Comparison of ENCODE assay signal across 8 cellular contexts in the genomic region with DNA sequence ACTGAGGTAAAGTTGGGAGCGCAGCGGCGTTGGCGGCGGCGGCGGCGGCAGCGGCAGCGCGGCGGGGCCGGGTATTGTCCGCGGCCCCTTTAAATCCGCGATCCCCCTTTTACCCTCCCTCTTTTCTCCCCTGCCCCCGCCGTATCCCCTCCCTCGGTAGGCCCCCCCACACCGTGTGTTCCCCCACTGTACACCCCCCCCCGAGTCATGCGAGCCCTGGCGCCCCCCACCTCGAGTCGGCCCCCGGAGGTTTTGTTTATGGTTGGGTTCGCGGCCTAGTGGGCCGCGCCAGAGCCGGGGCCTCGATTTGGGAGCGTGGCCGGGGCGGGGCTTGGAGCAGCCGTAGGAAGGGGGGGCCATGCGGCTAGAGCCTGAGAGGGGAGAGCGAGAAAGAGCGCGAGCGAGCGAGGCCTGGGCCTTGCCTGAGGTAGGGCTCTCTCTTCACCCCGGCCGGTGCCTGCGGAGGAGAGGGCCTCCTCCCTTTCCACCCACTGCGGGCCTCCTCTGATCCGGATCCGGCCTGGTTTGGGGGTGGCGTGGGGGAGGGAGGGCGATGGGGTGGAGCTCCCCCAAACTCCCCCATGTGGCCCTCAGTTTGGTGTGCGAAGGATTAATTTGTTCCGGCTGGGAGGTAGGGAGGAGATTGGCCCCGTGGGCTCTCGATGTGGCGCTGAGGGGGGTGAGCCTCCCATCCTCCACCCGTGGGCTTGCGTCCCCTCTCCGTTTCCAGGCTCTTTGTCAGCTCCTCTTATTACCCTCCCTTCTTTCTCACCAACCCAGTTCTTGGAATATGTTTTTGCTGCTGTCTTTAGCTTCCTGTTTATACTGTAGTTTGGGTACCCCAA. TPM values are rescaled to one million over a fixed set of nuclear protein-coding genes. Genes with fewer than 3 reads are reported as not detected.
DNase-seq lines count a peak whose midpoint lies in the region; ATAC-seq and TF ChIP-seq lines count a peak whose summit lies in the region.

No MANE protein-coding gene starts in this region.

- H3K4me3 Mint-ChIP-seq in neural progenitor cell: peak overlapping the region; percentile 95

- H4K20me1 ChIP-seq in PC-3 (ENCODE audit: low read length) (peaks cover 37% of the 10 kb centered on the region), neural progenitor cell (ENCODE audit: low read depth) (peaks cover 45% of the 10 kb centered on the region)

- H3K9ac ChIP-seq in PC-3 (ENCODE audit: low read length) (peak overlapping the region; percentile 99), neural progenitor cell (peak overlapping the region; percentile 98), stomach smooth muscle (ENCODE audit: low read length in 2 of 2) (peak overlapping the region; percentile 94 to 96)

- no peaks in the 10 kb centered on the region for H3K27me3 ChIP-seq in PC-3 (ENCODE audit: low read length)
- H3K27me3 ChIP-seq in neural progenitor cell: no peaks in the 10 kb centered on the region
- H3K27me3 ChIP-seq in stomach smooth muscle (ENCODE audit: control insufficient read depth in 1 of 2, insufficient read depth in 2 of 2, low read length in 2 of 2): no peaks in the 10 kb centered on the region

- ATAC-seq in HG02870 (IDR thresholded peaks at IDR 0.05; ENCODE audit: unreplicated experiment): peak; percentile 10
- ATAC-seq in PC-3: peak; percentile 26

- peaks cover 41% of the 10 kb centered on the region for H3K4me1 ChIP-seq in PC-3 (ENCODE audit: insufficient read depth, low read length)
- peaks cover 30% of the 10 kb centered on the region for H3K4me1 ChIP-seq in neural progenitor cell
- H3K4me1 ChIP-seq in stomach smooth muscle (ENCODE audit: control insufficient read depth, insufficient read depth, low read length): peaks cover 30% of the 10 kb centered on the region

- TF ChIP-seq CTCF in PC-3 (conservative IDR thresholded peaks at IDR 0.05; ENCODE audit: low read depth, low read length) (no peak), fibroblast of the aortic adventitia (IDR thresholded peaks at IDR 0.05; ENCODE audit: insufficient read depth, low read length) (no peak), neural progenitor cell (IDR thresholded peaks at IDR 0.05) (no peak)

- POLR2A ChIA-PET in PC-3 (lab: Charles Lee; ENCODE audit: unreplicated experiment): interaction anchor here (1.0 kb wide), 1 partner anchor 22 kb away, joined by 3 read pairs; no protein-coding TSS in a partner anchor

- no TSS peak for BruUV-seq in PC-3 (replicated peaks; lab: Mats Ljungman, UMichigan)

- H3K9me3 ChIP-seq in PC-3 (ENCODE audit: low read length) (no peaks in the 10 kb centered on the region), neural progenitor cell (ENCODE audit: low read depth) (no peaks in the 10 kb centered on the region), stomach smooth muscle (ENCODE audit: control insufficient read depth in 2 of 2, low read length in 2 of 2) (no peaks in the 10 kb centered on the region)

- H3K27ac ChIP-seq in PC-3 (ENCODE audit: low read length) (peak overlapping the region; percentile 57), neural progenitor cell (peak overlapping the region; percentile 84), stomach smooth muscle (ENCODE audit: low read length) (peak overlapping the region; percentile 95)

- intact Hi-C loops in PC-3 (cut with micrococcal nuclease): loop anchor here (1.0 kb wide), 2 partner anchors 22 to 39 kb away; no protein-coding TSS in a partner anchor

- H3K27me3 Mint-ChIP-seq in neural progenitor cell (ENCODE audit: insufficient read depth, low read depth): peaks cover 4% of the 10 kb centered on the region

- H3K36me3 ChIP-seq in PC-3 (ENCODE audit: low read depth, low read length) (peaks cover 33% of the 10 kb centered on the region), neural progenitor cell (peaks cover 23% of the 10 kb centered on the region), stomach smooth muscle (ENCODE audit: control insufficient read depth in 2 of 2, insufficient read depth in 2 of 2, low read length in 2 of 2) (peaks cover 7 to 12% of the 10 kb centered on the region in 2 donors)

- peaks cover 35% of the 10 kb centered on the region for H3K4me1 Mint-ChIP-seq in neural progenitor cell

- no peaks in the 10 kb centered on the region for H3K9me3 Mint-ChIP-seq in neural progenitor cell

- CTCF ChIA-PET in PC-3 (lab: Charles Lee): interaction anchor here (0.5 to 1.3 kb wide), 2 partner anchors 22 to 46 kb away, joined by 4 to 5 read pairs; no protein-coding TSS in a partner anchor

- H3K79me2 ChIP-seq in PC-3 (ENCODE audit: low read length): peaks cover 97% of the 10 kb centered on the region
- peaks cover 96% of the 10 kb centered on the region for H3K79me2 ChIP-seq in neural progenitor cell (ENCODE audit: low read depth)

- H3K4me2 ChIP-seq in PC-3 (ENCODE audit: low read length) (peak overlapping the region; percentile 91), neural progenitor cell (peak overlapping the region; percentile 88)

- H3F3A ChIP-seq in PC-3 (ENCODE audit: low read length, unreplicated experiment) (no peaks in the 10 kb centered on the region), neural progenitor cell (ENCODE audit: low read depth) (peaks cover 6% of the 10 kb centered on the region)

- peak overlapping the region; percentile 84 for H3K4me3 ChIP-seq in PC-3 (ENCODE audit: low read length)
- H3K4me3 ChIP-seq in fibroblast of the aortic adventitia (ENCODE audit: low read depth, low read length): peak overlapping the region; percentile 91
- H3K4me3 ChIP-seq in neural progenitor cell: peak overlapping the region; percentile 84
- peak overlapping the region; percentile 91 to 99 for H3K4me3 ChIP-seq in stomach smooth muscle (ENCODE audit: low read length in 2 of 2)

- peaks cover 33% of the 10 kb centered on the region for H3K36me3 Mint-ChIP-seq in neural progenitor cell

- DNase-seq in NCI-H187 (lab: John Stamatoyannopoulos, UW): peak; percentile 40 to 58
- no peak for DNase-seq in NCI-H187 treated with DMSO at 0.1 percent for 48 hours (lab: John Stamatoyannopoulos, UW)
- DNase-seq in PC-3: peak; percentile 28
- DNase-seq in activated T-helper 1 cell treated with anti-CD3 and anti-CD28 coated beads, Interleukin-2, amount 50 U/mL, for 16 hours (ENCODE audit: low read depth in 1 of 2, low spot score in 1 of 2): peak; percentile 33 to 61
- DNase-seq in fibroblast of the aortic adventitia (ENCODE audit: low read depth): no peak
- peak; percentile 75 for DNase-seq in neural progenitor cell (ENCODE audit: low spot score)

- H2AFZ ChIP-seq in PC-3 (ENCODE audit: low read length) (0 out of 2 replicates have a peak overlapping the region, but pooled peaks have one; percentile 38), neural progenitor cell (replicated peaks) (no peak overlapping the region)

- H3K9me2 ChIP-seq in PC-3 (replicated peaks; ENCODE audit: low read length): no peaks in the 10 kb centered on the region

- H3K27ac Mint-ChIP-seq in neural progenitor cell: peak overlapping the region; percentile 99

RNA-seq across cellular contexts. Expression of gene UBAP2L, which starts 0.4 kb away (rescaled TPM):
- total RNA-seq in PC-3 (2014; rRNA removed) (128 and 193 TPM in 2 replicates), fibroblast of the aortic adventitia (ENCODE audit: low replicate concordance) (115 and 121 TPM in 2 replicates), neural progenitor cell (ENCODE audit: low replicate concordance) (135 and 148 TPM in 2 replicates)

RNA-seq across cellular contexts. Expression of gene CFAP141, which starts 15.1 kb away (rescaled TPM):
- not detected in 2 replicates for total RNA-seq in PC-3 (2014; rRNA removed)
- not detected in 2 replicates for total RNA-seq in fibroblast of the aortic adventitia (ENCODE audit: low replicate concordance)
- not detected in 2 replicates for total RNA-seq in neural progenitor cell (ENCODE audit: low replicate concordance)

RNA-seq across cellular contexts. Expression of gene TPM3, which starts 29.3 kb away (rescaled TPM):
- 428 and 524 TPM in 2 replicates for total RNA-seq in PC-3 (2014; rRNA removed)
- 427 and 649 TPM in 2 replicates for total RNA-seq in fibroblast of the aortic adventitia (ENCODE audit: low replicate concordance)
- total RNA-seq in neural progenitor cell (ENCODE audit: low replicate concordance): 408 and 596 TPM in 2 replicates

RNA-seq across cellular contexts. Expression of gene HAX1, which starts 51.2 kb away (rescaled TPM):
- total RNA-seq in PC-3 (2014; rRNA removed): 230 and 281 TPM in 2 replicates
- 115 and 141 TPM in 2 replicates for total RNA-seq in fibroblast of the aortic adventitia (ENCODE audit: low replicate concordance)
- 57.9 and 65.9 TPM in 2 replicates for total RNA-seq in neural progenitor cell (ENCODE audit: low replicate concordance)

Comparison
In these comparisons a context has a peak if more than half of its experiments do, and no peak if none do; other contexts are left out.
1. DNase-seq: peak in NCI-H187 (2 of 2), PC-3 (single experiment), activated T-helper 1 cell treated with anti-CD3 and anti-CD28 coated beads, Interleukin-2, amount 50 U/mL, for 16 hours (2 of 2) and neural progenitor cell (single experiment); none in NCI-H187 treated with DMSO at 0.1 percent for 48 hours (single experiment) and fibroblast of the aortic adventitia (single experiment).
2. Peak in every context shown above with its lines, with median percentiles within 50 percentile points of each other: H3K27ac ChIP-seq, H3K4me3 ChIP-seq and H3K9ac ChIP-seq.